ENCODE assay signal across 8 cellular contexts in the genomic region with DNA sequence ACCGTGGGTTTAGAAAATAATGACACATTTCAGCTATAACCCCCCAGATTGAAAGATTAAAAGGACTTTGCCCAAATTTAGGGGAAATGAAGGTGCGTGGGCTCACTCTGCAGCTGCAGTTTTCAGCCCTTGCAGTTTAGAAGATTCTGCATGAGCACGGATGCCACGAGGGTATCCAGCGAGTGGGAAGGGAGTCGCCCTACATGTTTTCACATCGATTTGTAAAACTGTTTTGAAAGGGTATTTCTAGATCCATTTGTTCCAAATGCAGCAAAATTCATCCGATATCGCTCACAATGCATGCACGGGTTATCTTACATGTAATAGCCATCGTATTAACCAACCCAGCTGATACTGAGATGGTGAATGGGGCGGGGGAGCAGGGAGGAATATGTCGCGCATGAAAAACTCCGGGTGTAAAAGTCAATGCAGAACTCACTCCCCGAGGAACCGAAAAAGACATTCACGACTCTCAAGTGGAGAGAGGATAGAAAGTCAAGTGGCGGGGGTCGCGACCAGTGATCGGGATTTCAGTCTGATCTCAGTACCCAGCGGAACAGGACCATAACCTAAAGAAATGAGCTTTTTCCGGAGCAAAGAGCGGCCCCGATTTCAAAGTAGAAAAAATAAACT. TPM values are rescaled to one million over a fixed set of nuclear protein-coding genes. Genes with fewer than 3 reads are reported as not detected.
DNase-seq lines count a peak whose midpoint lies in the region; ATAC-seq and TF ChIP-seq lines count a peak whose summit lies in the region.

No MANE protein-coding gene starts in this region.

- no peak for TF ChIP-seq CTCF in endothelial cell (IDR thresholded peaks at IDR 0.05; ENCODE audit: unreplicated experiment)
- no peak for TF ChIP-seq CTCF in ovary (IDR thresholded peaks at IDR 0.05)
- TF ChIP-seq CTCF in body of pancreas (IDR thresholded peaks at IDR 0.05): no peak

- H3K9me3 ChIP-seq in HUES6 (ENCODE audit: control insufficient read depth, insufficient read depth, low read depth, low read length) (no peaks in the 10 kb centered on the region), ovary (no peaks in the 10 kb centered on the region), body of pancreas (no peaks in the 10 kb centered on the region)

- ATAC-seq in body of pancreas: no peak
- no peak for ATAC-seq in GM21423 (IDR thresholded peaks at IDR 0.05; ENCODE audit: unreplicated experiment)
- no peak for ATAC-seq in HG02938 (IDR thresholded peaks at IDR 0.05; ENCODE audit: unreplicated experiment)
- ATAC-seq in GM21528 (IDR thresholded peaks at IDR 0.05; ENCODE audit: low FRiP score, unreplicated experiment): no peak

- H3K4me1 ChIP-seq in HUES6 (ENCODE audit: control insufficient read depth, insufficient read depth, low read length) (peaks cover 16% of the 10 kb centered on the region), ovary (ENCODE audit: insufficient read depth) (peaks cover 13% of the 10 kb centered on the region), body of pancreas (peaks cover 42% of the 10 kb centered on the region)

- POLR2A ChIA-PET in activated CD4-positive, alpha-beta T cell treated with anti-CD3 and anti-CD28 coated beads, Interleukin-2, amount 10 ng/mL, durations not matched to agents 7 days and 5 days (lab: Charles Lee): interaction anchor here (0.6 to 1.5 kb wide), 7 partner anchors 66 to 161 kb away, joined by 3 to 8 read pairs (median 4); no protein-coding TSS in a partner anchor

- H3K9me3 Mint-ChIP-seq in activated CD4-positive, alpha-beta T cell treated with anti-CD3 and anti-CD28 coated beads, Interleukin-2, amount 10 ng/mL, durations not matched to agents 7 days and 5 days: no peaks in the 10 kb centered on the region
- no peaks in the 10 kb centered on the region for H3K9me3 Mint-ChIP-seq in endothelial cell (ENCODE audit: unreplicated experiment)

- no peaks in the 10 kb centered on the region for H3K36me3 Mint-ChIP-seq in activated CD4-positive, alpha-beta T cell treated with anti-CD3 and anti-CD28 coated beads, Interleukin-2, amount 10 ng/mL, durations not matched to agents 7 days and 5 days (ENCODE audit: low read depth)
- H3K36me3 Mint-ChIP-seq in endothelial cell (ENCODE audit: low read depth, unreplicated experiment): no peaks in the 10 kb centered on the region

- H3K4me3 ChIP-seq in HUES6 (ENCODE audit: low read depth, low read length) (peak overlapping the region; percentile 88), ovary (peak overlapping the region; percentile 43), body of pancreas (no peak overlapping the region)

- peak overlapping the region; percentile 71 for H3K9ac ChIP-seq in HUES6 (ENCODE audit: low read length)

- no peak for TF ChIP-seq EP300 in ovary (IDR thresholded peaks at IDR 0.05)

- H3K4me1 Mint-ChIP-seq in activated CD4-positive, alpha-beta T cell treated with anti-CD3 and anti-CD28 coated beads, Interleukin-2, amount 10 ng/mL, durations not matched to agents 7 days and 5 days: peaks cover 16% of the 10 kb centered on the region
- peaks cover 19% of the 10 kb centered on the region for H3K4me1 Mint-ChIP-seq in endothelial cell (ENCODE audit: unreplicated experiment)

- H3K27ac ChIP-seq in HUES6 (ENCODE audit: low read depth, low read length) (no peak overlapping the region; the same call in 1 of the 2 replicates), ovary (peak overlapping the region in 1 of 2 donors; percentile 3), body of pancreas (peak overlapping the region in 2 of 4 donors; percentile 54 to 80)

- 4% methylated on average over 26 of the region's 26 CpGs for WGBS in ovary, 3 donors
- WGBS in body of pancreas, 2 donors: 8 to 12% methylated on average over 26 of the region's 26 CpGs

- H3K27me3 ChIP-seq in HUES6 (ENCODE audit: control insufficient read depth, insufficient read depth, low read length) (peaks cover 67% of the 10 kb centered on the region), ovary (no peaks in the 10 kb centered on the region), body of pancreas (peaks cover 0 to 14% of the 10 kb centered on the region in 2 donors)

- peak; percentile 42 for DNase-seq in activated CD4-positive, alpha-beta T cell treated with anti-CD3 and anti-CD28 coated beads, Interleukin-2, amount 10 ng/mL, durations not matched to agents 7 days and 5 days
- peak; percentile 13 for DNase-seq in endothelial cell (ENCODE audit: low spot score)
- DNase-seq in ovary: no peak
- DNase-seq in body of pancreas: no peak

- H3K36me3 ChIP-seq in HUES6 (ENCODE audit: control insufficient read depth, insufficient read depth, low read length) (no peaks in the 10 kb centered on the region), ovary (no peaks in the 10 kb centered on the region), body of pancreas (replicated peaks in 1 of 2; ENCODE audit: insufficient read depth in 1 of 2, low read depth in 2 of 2) (no peaks in the 10 kb centered on the region)

- peak overlapping the region; percentile 94 for H3K27ac Mint-ChIP-seq in activated CD4-positive, alpha-beta T cell treated with anti-CD3 and anti-CD28 coated beads, Interleukin-2, amount 10 ng/mL, durations not matched to agents 7 days and 5 days
- H3K27ac Mint-ChIP-seq in endothelial cell (ENCODE audit: unreplicated experiment): peak overlapping the region; percentile 88

- peaks cover 18% of the 10 kb centered on the region for H3K27me3 Mint-ChIP-seq in activated CD4-positive, alpha-beta T cell treated with anti-CD3 and anti-CD28 coated beads, Interleukin-2, amount 10 ng/mL, durations not matched to agents 7 days and 5 days
- peaks cover 16% of the 10 kb centered on the region for H3K27me3 Mint-ChIP-seq in endothelial cell (ENCODE audit: unreplicated experiment)

- TF ChIP-seq POLR2A in ovary (IDR thresholded peaks at IDR 0.05): no peak
- no peak for TF ChIP-seq POLR2A in body of pancreas (IDR thresholded peaks at IDR 0.05)

- intact Hi-C loops in ovary (cut with DNase I) (no loop called here), body of pancreas (cut with DNase I) (no loop called here)

- CTCF ChIA-PET in activated CD4-positive, alpha-beta T cell treated with anti-CD3 and anti-CD28 coated beads, Interleukin-2, amount 10 ng/mL, durations not matched to agents 7 days and 5 days (lab: Charles Lee): interaction anchor here (0.6 to 1.6 kb wide), 11 partner anchors 8 to 710 kb away, joined by 3 to 7 read pairs (median 3); no protein-coding TSS in a partner anchor

- peak overlapping the region; percentile 95 for H3K4me3 Mint-ChIP-seq in activated CD4-positive, alpha-beta T cell treated with anti-CD3 and anti-CD28 coated beads, Interleukin-2, amount 10 ng/mL, durations not matched to agents 7 days and 5 days
- peak overlapping the region; percentile 96 for H3K4me3 Mint-ChIP-seq in endothelial cell (ENCODE audit: unreplicated experiment)

RNA-seq across cellular contexts. Expression of a gene that starts 4.9 kb away (rescaled TPM):
- 100 to 1,000 TPM; 290 to 332 TPM for total RNA-seq in activated CD4-positive, alpha-beta T cell treated with anti-CD3 and anti-CD28 coated beads, Interleukin-2, amount 10 ng/mL, durations not matched to agents 7 days and 5 days
- total RNA-seq in endothelial cell (ENCODE audit: unreplicated experiment): 88.1 TPM
- 100 to 1,000 TPM in 1 of 7 donors, 10 to 100 TPM in 6; 24.1 to 105 (median 70.7) TPM for total RNA-seq in ovary
- polyA plus RNA-seq in ovary: 10 to 100 TPM in 1 of 2 donors, 1 to 10 TPM in 1; 4.0 to 16.3 TPM
- total RNA-seq in body of pancreas: 10 to 100 TPM; 32.2 to 88.7 TPM

RNA-seq across cellular contexts. Expression of a gene that starts 52.3 kb away (rescaled TPM):
- 10 to 100 TPM; 11.0 to 14.4 TPM for total RNA-seq in activated CD4-positive, alpha-beta T cell treated with anti-CD3 and anti-CD28 coated beads, Interleukin-2, amount 10 ng/mL, durations not matched to agents 7 days and 5 days
- total RNA-seq in endothelial cell (ENCODE audit: unreplicated experiment): 21.9 TPM
- total RNA-seq in ovary: 10 to 100 TPM in 1 of 7 donors, 1 to 10 TPM in 5, under 1 TPM in 1; 0.36 to 10.3 (median 4.1) TPM
- polyA plus RNA-seq in ovary: 1 to 10 TPM; 1.0 to 8.1 TPM
- 1 to 10 TPM in 1 of 2 donors, under 1 TPM in 1; 0.33 to 1.6 TPM for total RNA-seq in body of pancreas

Comparison
In these comparisons a context has a peak if more than half of its experiments do, and no peak if none do; other contexts are left out.
1. H3K4me3 ChIP-seq: peak in HUES6 (single experiment) and ovary (single experiment); none in body of pancreas (0 of 2).
2. DNase-seq: peak in activated CD4-positive, alpha-beta T cell treated with anti-CD3 and anti-CD28 coated beads, Interleukin-2, amount 10 ng/mL, durations not matched to agents 7 days and 5 days (single experiment) and endothelial cell (single experiment); none in ovary (0 of 5) and body of pancreas (0 of 4).